ENCODE assay signal across 8 cellular contexts in the genomic region with DNA sequence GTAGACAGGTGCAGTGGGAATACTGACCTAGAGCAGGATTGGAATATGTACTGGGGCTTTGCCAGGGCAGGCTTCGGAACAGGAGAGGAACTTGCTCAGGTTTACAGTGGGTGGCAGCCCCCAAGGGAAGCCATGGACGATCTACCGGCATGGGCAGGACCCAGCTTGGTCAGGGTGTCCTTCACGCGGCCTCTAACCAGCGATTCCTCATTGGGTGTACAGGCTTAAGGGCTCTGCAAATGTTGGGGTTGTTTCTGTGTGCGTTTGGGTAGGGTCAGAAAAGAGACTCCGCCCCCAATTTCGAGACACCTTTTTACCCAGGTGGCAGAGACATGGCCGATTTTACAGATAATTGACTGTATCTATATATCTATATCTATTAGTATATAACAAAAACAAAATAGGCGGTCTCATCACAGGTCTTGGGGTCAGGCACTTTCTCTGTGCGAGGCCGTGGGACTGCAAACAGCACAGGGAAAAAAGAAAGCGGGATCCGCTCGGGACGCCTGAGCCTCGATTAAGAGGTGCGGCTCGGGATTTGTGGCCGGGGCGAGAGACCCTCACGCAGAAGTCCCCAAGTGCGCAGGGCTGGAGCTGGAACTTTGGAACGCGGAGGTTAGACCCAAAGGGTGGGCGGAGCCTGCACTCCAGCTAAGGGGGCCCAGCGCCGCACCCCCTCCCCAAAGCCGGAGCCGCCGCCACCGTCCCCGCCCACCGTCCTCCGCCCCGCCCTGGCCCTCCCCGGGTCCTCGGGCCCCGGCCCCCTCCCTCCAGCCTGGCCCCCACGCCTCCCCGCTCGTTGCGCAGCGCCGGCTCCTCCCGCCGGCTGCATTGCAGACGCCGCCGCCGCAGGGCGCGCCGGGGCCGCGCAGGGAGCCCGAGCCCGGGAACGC.
DNase-seq lines count a peak whose midpoint lies in the region; ATAC-seq and TF ChIP-seq lines count a peak whose summit lies in the region.

No MANE protein-coding gene starts in this region.

- peak; percentile 4 for ATAC-seq in left lung
- ATAC-seq in GM21737 (IDR thresholded peaks at IDR 0.05; ENCODE audit: unreplicated experiment): no peak
- ATAC-seq in HG03025 (IDR thresholded peaks at IDR 0.05; ENCODE audit: low FRiP score, unreplicated experiment): no peak

- intact Hi-C loops in left lung (cut with DNase I): no loop called here
- intact Hi-C loops in vagina (cut with DNase I): no loop called here

- H3K79me2 ChIP-seq in GM23248 (ENCODE audit: insufficient read depth): no peaks in the 10 kb centered on the region

- 12% methylated on average over 32 to 56 of the region's 60 CpGs for WGBS in GM23248 (ENCODE audit: low coverage in 1 of 2, low lambda C conversion rate in 2 of 2, missing lambda C conversion rate in 2 of 2), 2 experiments

- H3K4me3 ChIP-seq in BLaER1 treated with 17β-estradiol and CSF1 and Interleukin-3, amounts not matched to agents 10 nM and 100 nM: peak overlapping the region; percentile 62 to 76 (median 68)
- peak overlapping the region; percentile 47 for H3K4me3 ChIP-seq in HUES48 (ENCODE audit: low read depth, low read length)
- H3K4me3 ChIP-seq in left lung: peak overlapping the region; percentile 19 to 48
- H3K4me3 ChIP-seq in vagina: peak overlapping the region; percentile 53 to 61
- H3K4me3 ChIP-seq in GM23248: no peak overlapping the region

- H2AFZ ChIP-seq in GM23248: no peak overlapping the region

- TF ChIP-seq CTCF in left lung (IDR thresholded peaks at IDR 0.05) (no peak), vagina (IDR thresholded peaks at IDR 0.05) (no peak)

- H3K9ac ChIP-seq in BLaER1 treated with 17β-estradiol and CSF1 and Interleukin-3, amounts not matched to agents 10 nM and 100 nM: peak overlapping the region; percentile 72 to 87 (median 82); a peak in 21 of 22 replicates
- H3K9ac ChIP-seq in HUES48 (ENCODE audit: low read depth, low read length) (no peak overlapping the region), GM23248 (no peak overlapping the region)

- peaks cover 0 to 7% (median 0%) of the 10 kb centered on the region in 11 experiments; a peak in 3 of 22 replicates for H3K9me3 ChIP-seq in BLaER1 treated with 17β-estradiol and CSF1 and Interleukin-3, amounts not matched to agents 10 nM and 100 nM (replicated peaks in 1 of 11)
- H3K9me3 ChIP-seq in HUES48 (ENCODE audit: control insufficient read depth, insufficient read depth, low read length): no peaks in the 10 kb centered on the region
- H3K9me3 ChIP-seq in left lung: no peaks in the 10 kb centered on the region
- no peaks in the 10 kb centered on the region for H3K9me3 ChIP-seq in vagina
- H3K9me3 ChIP-seq in GM23248 (ENCODE audit: low read depth): no peaks in the 10 kb centered on the region

- peak overlapping the region; percentile 55 to 84 (median 69) for H3K4me2 ChIP-seq in BLaER1 treated with 17β-estradiol and CSF1 and Interleukin-3, amounts not matched to agents 10 nM and 100 nM
- H3K4me2 ChIP-seq in GM23248 (ENCODE audit: unreplicated experiment): no peak overlapping the region

- H4K20me1 ChIP-seq in BLaER1 treated with 17β-estradiol and CSF1 and Interleukin-3, amounts not matched to agents 10 nM and 100 nM: no peaks in the 10 kb centered on the region; a peak in 1 of 22 replicates
- H4K20me1 ChIP-seq in GM23248 (ENCODE audit: insufficient read depth): no peaks in the 10 kb centered on the region

- peak overlapping the region in 10 of 11 experiments; percentile 68 to 83 (median 78); a peak in 18 of 22 replicates for H3K27ac ChIP-seq in BLaER1 treated with 17β-estradiol and CSF1 and Interleukin-3, amounts not matched to agents 10 nM and 100 nM
- H3K27ac ChIP-seq in HUES48 (ENCODE audit: low read depth, low read length) (no peak overlapping the region), left lung (no peak overlapping the region), vagina (no peak overlapping the region), GM23248 (no peak overlapping the region)

- DNase-seq in activated naive CD4-positive, alpha-beta T cell treated with anti-CD3 and anti-CD28 coated beads, Interleukin-2, amount 50 U/mL, for 16 hours: peak; percentile 29
- DNase-seq in left lung (peak in 1 of 2 donors; percentile 82), vagina (ENCODE audit: extremely low spot score in 2 of 2) (no peak), GM23248 (no peak)

- no peaks in the 10 kb centered on the region for H3K9me2 ChIP-seq in GM23248 (ENCODE audit: insufficient read depth)

- peaks cover 0 to 32% (median 11%) of the 10 kb centered on the region in 11 experiments; a peak in 15 of 22 replicates for H3K27me3 ChIP-seq in BLaER1 treated with 17β-estradiol and CSF1 and Interleukin-3, amounts not matched to agents 10 nM and 100 nM
- H3K27me3 ChIP-seq in HUES48 (ENCODE audit: control insufficient read depth, insufficient read depth, low read length) (peaks cover 29% of the 10 kb centered on the region), left lung (peaks cover 0 to 70% of the 10 kb centered on the region in 2 donors), vagina (no peaks in the 10 kb centered on the region), GM23248 (replicated peaks; ENCODE audit: insufficient read depth) (peaks cover 62% of the 10 kb centered on the region)

- H3F3A ChIP-seq in GM23248 (ENCODE audit: insufficient read depth): no peaks in the 10 kb centered on the region

- in situ Hi-C loops in GM23248 (cut with MboI): no loop called here

- peaks cover 0 to 13% (median 4%) of the 10 kb centered on the region in 10 experiments; a peak in 6 of 20 replicates for H3K4me1 ChIP-seq in BLaER1 treated with 17β-estradiol and CSF1 and Interleukin-3, amounts not matched to agents 10 nM and 100 nM
- H3K4me1 ChIP-seq in HUES48 (ENCODE audit: control insufficient read depth, insufficient read depth, low read length) (peaks cover 15% of the 10 kb centered on the region), left lung (peaks cover 0 to 18% of the 10 kb centered on the region in 2 donors), vagina (peaks cover 3% of the 10 kb centered on the region), GM23248 (ENCODE audit: insufficient read depth) (no peaks in the 10 kb centered on the region)

- TF ChIP-seq POLR2A in vagina (IDR thresholded peaks at IDR 0.05): no peak

- H3K36me3 ChIP-seq in BLaER1 treated with 17β-estradiol and CSF1 and Interleukin-3, amounts not matched to agents 10 nM and 100 nM: no peaks in the 10 kb centered on the region
- no peaks in the 10 kb centered on the region for H3K36me3 ChIP-seq in HUES48 (ENCODE audit: control insufficient read depth, insufficient read depth, low read length)
- no peaks in the 10 kb centered on the region for H3K36me3 ChIP-seq in left lung
- H3K36me3 ChIP-seq in vagina: no peaks in the 10 kb centered on the region
- no peaks in the 10 kb centered on the region for H3K36me3 ChIP-seq in GM23248 (ENCODE audit: low read depth)

Comparison
In these comparisons a context has a peak if more than half of its experiments do, and no peak if none do; other contexts are left out.
1. H3K27ac ChIP-seq: peak in BLaER1 treated with 17β-estradiol and CSF1 and Interleukin-3, amounts not matched to agents 10 nM and 100 nM (10 of 11); none in HUES48 (single experiment), left lung (0 of 2), vagina (single experiment) and GM23248 (single experiment).
2. H3K9ac ChIP-seq: peak in BLaER1 treated with 17β-estradiol and CSF1 and Interleukin-3, amounts not matched to agents 10 nM and 100 nM (11 of 11); none in HUES48 (single experiment) and GM23248 (single experiment).